In the genomic region with DNA sequence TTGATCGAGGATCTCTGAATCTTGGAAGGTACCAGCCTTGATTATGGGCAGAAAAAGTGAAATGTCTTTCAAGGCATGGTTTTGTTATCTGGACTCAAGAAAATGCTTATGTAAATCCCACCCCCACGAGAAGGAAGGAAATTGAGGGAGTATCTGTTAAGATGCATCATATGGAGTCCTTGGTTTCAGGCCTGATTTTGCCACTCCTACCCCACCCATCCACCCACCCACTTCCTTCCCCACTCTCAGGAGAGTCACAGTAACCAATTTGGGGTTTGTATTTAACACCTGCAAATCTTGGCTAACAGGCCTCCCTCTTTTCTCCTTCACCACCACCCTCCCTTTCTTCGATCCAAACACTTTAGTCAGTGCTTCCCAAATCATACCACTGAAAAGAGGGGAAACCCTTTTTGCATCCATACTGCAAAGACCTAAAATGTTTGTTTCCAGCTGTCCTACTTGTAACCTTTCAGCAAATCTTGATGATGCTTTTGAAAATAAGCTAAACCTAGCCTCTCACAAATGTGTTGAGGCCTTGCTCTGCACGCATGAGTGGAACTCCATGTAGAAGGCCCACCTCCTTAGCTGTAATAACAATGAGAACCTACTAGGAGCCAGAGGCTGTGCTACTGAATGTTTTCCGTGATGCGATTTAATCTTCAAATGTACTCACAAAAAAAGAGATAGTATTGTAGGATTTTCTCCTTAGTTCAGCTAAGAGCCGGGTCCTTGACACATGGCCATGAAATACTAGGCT, we compare ENCODE assay signal across 26 cellular contexts. TPM values are rescaled to one million over a fixed set of nuclear protein-coding genes. Genes with fewer than 3 reads are reported as not detected.
DNase-seq lines count a peak whose midpoint lies in the region; ATAC-seq and TF ChIP-seq lines count a peak whose summit lies in the region.
"Had no signal": no experiment of that assay in that cellular context is flagged by ENCODE, and none has a peak within 500 bp of the region (broad histone marks: within the 10 kb centered on the region; RNA-seq: fewer than 3 reads in every experiment).

No MANE protein-coding gene starts in this region.

- H3K9me3 Mint-ChIP-seq in natural killer cell (no peaks in the 10 kb centered on the region), IgD-negative memory B cell (peaks cover 0 to 5% (median 2%) of the 10 kb centered on the region in 3 donors), immature natural killer cell (peaks cover 0 to 1% (median 0%) of the 10 kb centered on the region in 6 donors)
- H3K9me3 Mint-ChIP-seq in natural killer cell treated with Interleukin-12 subunit alpha and Interleukin-12 subunit beta and Interleukin-15 and Interleukin-18, amount 100 ng/mL, for 72 hours, result no peaks in the 10 kb centered on the region
- H3K9me3 Mint-ChIP-seq: HFFc6; T-helper 2 cell treated with Interferon-gamma antibody and Interleukin-4, amounts not matched to agents 5 μg/mL and 100 μg/mL, for 36 hours had no signal

- peak in 1 of 3 donors; percentile 32 for ATAC-seq in natural killer cell
- no peak for ATAC-seq in natural killer cell treated with Interleukin-12 subunit alpha and Interleukin-12 subunit beta and Interleukin-15 and Interleukin-18, amount 100 ng/mL, for 72 hours
- no peak for ATAC-seq in sciatic nerve
- ATAC-seq: A549, heart right ventricle had no signal

- H3K4me1 Mint-ChIP-seq in natural killer cell, result peaks cover 22 to 23% of the 10 kb centered on the region in 2 donors
- peaks cover 12 to 17% of the 10 kb centered on the region in 2 donors for H3K4me1 Mint-ChIP-seq in natural killer cell treated with Interleukin-12 subunit alpha and Interleukin-12 subunit beta and Interleukin-15 and Interleukin-18, amount 100 ng/mL, for 72 hours (ENCODE audit: low read depth in 2 of 2)
- H3K4me1 Mint-ChIP-seq in IgD-negative memory B cell, result peaks cover 14 to 28% (median 19%) of the 10 kb centered on the region in 3 donors
- H3K4me1 Mint-ChIP-seq in immature natural killer cell, result peaks cover 19 to 28% of the 10 kb centered on the region in 2 donors

- intact Hi-C loops in natural killer cell (cut with micrococcal nuclease) (no loop called here), sciatic nerve (cut with DNase I) (no loop called here)

- H3K36me3 Mint-ChIP-seq in natural killer cell (no peaks in the 10 kb centered on the region), IgD-negative memory B cell (no peaks in the 10 kb centered on the region), immature natural killer cell (no peaks in the 10 kb centered on the region)
- H3K36me3 Mint-ChIP-seq in natural killer cell treated with Interleukin-12 subunit alpha and Interleukin-12 subunit beta and Interleukin-15 and Interleukin-18, amount 100 ng/mL, for 72 hours, result no peaks in the 10 kb centered on the region

- DNase-seq in natural killer cell (no peak), immature natural killer cell (no peak), NCI-H2107 (lab: John Stamatoyannopoulos, UW) (no peak), sciatic nerve (ENCODE audit: low spot score) (no peak), NCI-H226 (no peak), NCI-H524 treated with DMSO at 0.1 percent for 48 hours (lab: John Stamatoyannopoulos, UW) (no peak)
- no peak for DNase-seq in natural killer cell treated with Interleukin-12 subunit alpha and Interleukin-12 subunit beta and Interleukin-15 and Interleukin-18, amount 100 ng/mL, for 72 hours (ENCODE audit: low spot score)
- DNase-seq: activated CD4-positive, alpha-beta T cell treated with anti-CD3 and anti-CD28 coated beads for 1 hour; activated gamma-delta T cell; amniotic stem cell; dermis blood vessel endothelial cell; DMS153; heart right ventricle; HFFc6; NCI-H1417; NCI-H2171; NCI-H82; pancreas; stimulated activated CD4-positive, alpha-beta T cell treated with anti-CD3 and anti-CD28 coated beads, Interleukin-1b, Interleukin-23, amount 100 ng/mL, for 48 hours; stomach had no signal

- H3K27me3 Mint-ChIP-seq in natural killer cell (ENCODE audit: low read depth in 2 of 2) (peaks cover 4 to 15% of the 10 kb centered on the region in 2 donors), IgD-negative memory B cell (peaks cover 6% of the 10 kb centered on the region), immature natural killer cell (ENCODE audit: low read depth in 3 of 3) (peaks cover 0 to 10% (median under 1%) of the 10 kb centered on the region in 3 donors)
- H3K27me3 Mint-ChIP-seq in natural killer cell treated with Interleukin-12 subunit alpha and Interleukin-12 subunit beta and Interleukin-15 and Interleukin-18, amount 100 ng/mL, for 72 hours, result peaks cover 8 to 15% of the 10 kb centered on the region in 2 donors

- H3K4me3 Mint-ChIP-seq in natural killer cell (peak overlapping the region; percentile 45), IgD-negative memory B cell (peak overlapping the region in 2 of 4 donors; percentile 73 to 89), immature natural killer cell (peak overlapping the region in 4 of 5 donors; percentile 26 to 50 (median 38))
- H3K4me3 Mint-ChIP-seq in natural killer cell treated with Interleukin-12 subunit alpha and Interleukin-12 subunit beta and Interleukin-15 and Interleukin-18, amount 100 ng/mL, for 72 hours, result no peak overlapping the region
- H3K4me3 Mint-ChIP-seq: HFFc6; T-helper 2 cell treated with Interferon-gamma antibody and Interleukin-4, amounts not matched to agents 5 μg/mL and 100 μg/mL, for 36 hours had no signal

- no peak for TF ChIP-seq CTCF in natural killer cell (IDR thresholded peaks at IDR 0.05)

- H3K27ac Mint-ChIP-seq in natural killer cell, result peak overlapping the region in 1 of 2 donors; percentile 27
- no peak overlapping the region for H3K27ac Mint-ChIP-seq in natural killer cell treated with Interleukin-12 subunit alpha and Interleukin-12 subunit beta and Interleukin-15 and Interleukin-18, amount 100 ng/mL, for 72 hours
- peak overlapping the region in 2 of 3 donors; percentile 2 to 27 for H3K27ac Mint-ChIP-seq in IgD-negative memory B cell
- peak overlapping the region in 4 of 6 donors; percentile 23 to 64 (median 45) for H3K27ac Mint-ChIP-seq in immature natural killer cell
- H3K27ac Mint-ChIP-seq: HFFc6; T-helper 2 cell treated with Interferon-gamma antibody and Interleukin-4, amounts not matched to agents 5 μg/mL and 100 μg/mL, for 36 hours had no signal

RNA-seq across cellular contexts. Expression of gene POU3F3, which starts 34.8 kb away (rescaled TPM):
- total RNA-seq in natural killer cell (not detected), sciatic nerve (not detected)
- total RNA-seq in natural killer cell treated with Interleukin-12 subunit alpha and Interleukin-12 subunit beta and Interleukin-15 and Interleukin-18, amount 100 ng/mL, for 72 hours, result not detected
- polyA plus RNA-seq in IgD-negative memory B cell (not detected), immature natural killer cell (not detected)
- total RNA-seq: cardiac muscle cell, endothelial cell of umbilical vein, HFFc6, pancreas, ureter had no signal
- polyA plus RNA-seq: cardiac muscle cell, endothelial cell of umbilical vein, pancreas had no signal

Comparison
In these comparisons a context has a peak if more than half of its experiments do, and no peak if none do; other contexts are left out.
1. H3K27ac Mint-ChIP-seq: peak in IgD-negative memory B cell (2 of 3) and immature natural killer cell (4 of 6); none in natural killer cell treated with Interleukin-12 subunit alpha and Interleukin-12 subunit beta and Interleukin-15 and Interleukin-18, amount 100 ng/mL, for 72 hours (0 of 2).